Comparison of ENCODE assay signal across 19 cellular contexts in genomic region chr1:30788580-30789387, GRCh38. TPM values are rescaled to one million over a fixed set of nuclear protein-coding genes. Genes with fewer than 3 reads are reported as not detected.
DNase-seq lines count a peak whose midpoint lies in the region; ATAC-seq and TF ChIP-seq lines count a peak whose summit lies in the region.
"Had no signal": no experiment of that assay in that cellular context is flagged by ENCODE, and none has a peak within 500 bp of the region (broad histone marks: within the 10 kb centered on the region; RNA-seq: fewer than 3 reads in every experiment).

No MANE protein-coding gene starts in this region.

- H3K27me3 Mint-ChIP-seq in memory B cell: peaks cover 27% of the 10 kb centered on the region

- 83 to 92% (median 89%) methylated on average over 7 to 9 of the region's 9 CpGs for WGBS in spleen, 5 donors

- H3K36me3 ChIP-seq in spleen: no peaks in the 10 kb centered on the region
- H3K36me3 ChIP-seq: SJSA1, stomach, vagina had no signal

- ATAC-seq in memory B cell (ENCODE audit: low read depth) (no peak), GM18517 (IDR thresholded peaks at IDR 0.05; ENCODE audit: unreplicated experiment) (no peak)
- ATAC-seq: activated naive CD8-positive, alpha-beta T cell treated with anti-CD3 and anti-CD28 coated beads, Interleukin-2, amount 50 U/mL, for 24 hours; right cardiac atrium had no signal

- H3K4me3 Mint-ChIP-seq in memory B cell: no peak overlapping the region
- H3K4me3 Mint-ChIP-seq: activated naive CD8-positive, alpha-beta T cell treated with anti-CD3 and anti-CD28 coated beads, Interleukin-2, amount 50 U/mL, for 24 hours had no signal

- H3K27ac Mint-ChIP-seq in memory B cell: peak overlapping the region; percentile 98
- H3K27ac Mint-ChIP-seq: activated naive CD8-positive, alpha-beta T cell treated with anti-CD3 and anti-CD28 coated beads, Interleukin-2, amount 50 U/mL, for 24 hours had no signal

- no peaks in the 10 kb centered on the region for H3K9me3 ChIP-seq in spleen
- H3K9me3 ChIP-seq: SJSA1, stomach, vagina had no signal

- peaks cover 10% of the 10 kb centered on the region for H3K4me1 Mint-ChIP-seq in memory B cell

- peaks cover 0 to 50% (median 21%) of the 10 kb centered on the region in 6 donors for H3K4me1 ChIP-seq in spleen
- H3K4me1 ChIP-seq: stomach, vagina had no signal

- H3K36me3 Mint-ChIP-seq in memory B cell: peaks cover 2% of the 10 kb centered on the region

- TF ChIP-seq POLR2A in spleen (IDR thresholded peaks at IDR 0.05): no peak

- intact Hi-C loops in spleen (cut with DNase I; ENCODE audit: low total_unique reads): no loop called here

- no peak overlapping the region for H3K27ac ChIP-seq in spleen
- H3K27ac ChIP-seq: SJSA1, stomach, vagina had no signal

- DNase-seq in NCI-H2227 treated with DMSO at 0.1 percent for 48 hours (lab: John Stamatoyannopoulos, UW) (peak; percentile 8), cardiac fibroblast (ENCODE audit: low read depth in 2 of 2) (peak; percentile 28 to 31), memory B cell (ENCODE audit: low spot score in 2 of 2) (no peak), spleen (peak; percentile 64), SKM-1 (lab: John Stamatoyannopoulos, UW; ENCODE audit: unreplicated experiment) (no peak)
- no peak for DNase-seq in stimulated activated naive CD4-positive, alpha-beta T cell (lab: John Stamatoyannopoulos, UW)
- DNase-seq: activated naive CD8-positive, alpha-beta T cell treated with anti-CD3 and anti-CD28 coated beads, Interleukin-2, amount 50 U/mL, for 24 hours; central memory CD4-positive, alpha-beta T cell; effector CD8-positive, alpha-beta T cell; HCEC 1CT; KG1; NCI-H2081 treated with DMSO at 0.1 percent for 48 hours; NCI-H524 treated with DMSO at 0.1 percent for 48 hours; stomach; T1000 had no signal

- H3K4me3 ChIP-seq in cardiac fibroblast (replicated peaks in 1 of 2; ENCODE audit: low read depth in 2 of 2, low read length in 2 of 2) (no peak overlapping the region), spleen (no peak overlapping the region)
- H3K4me3 ChIP-seq: SJSA1, stomach, vagina had no signal

- H3K27me3 ChIP-seq in spleen (replicated peaks in 1 of 7): peaks cover 0 to 13% (median 0%) of the 10 kb centered on the region in 7 donors
- H3K27me3 ChIP-seq: SJSA1, vagina had no signal

- TF ChIP-seq CTCF in cardiac fibroblast (IDR thresholded peaks at IDR 0.05; ENCODE audit: low read depth, low read length): no peak
- no peak for TF ChIP-seq CTCF in spleen (IDR thresholded peaks at IDR 0.05 in 8 of 11, conservative IDR thresholded peaks at IDR 0.05 in 3 of 11)

- H3K9me3 Mint-ChIP-seq in memory B cell: no peaks in the 10 kb centered on the region
- H3K9me3 Mint-ChIP-seq: activated naive CD8-positive, alpha-beta T cell treated with anti-CD3 and anti-CD28 coated beads, Interleukin-2, amount 50 U/mL, for 24 hours had no signal

RNA-seq across cellular contexts. Expression of gene LAPTM5, which starts 31.2 kb away (rescaled TPM):
- total RNA-seq in spleen: 100 to 1,000 TPM; 473 to 747 (median 586) TPM
- 100 to 1,000 TPM; 419 to 691 (median 502) TPM for polyA plus RNA-seq in spleen
- total RNA-seq: SJSA1 had no signal

Comparison
In these comparisons a context has a peak if more than half of its experiments do, and no peak if none do; other contexts are left out.
1. DNase-seq: peak in NCI-H2227 treated with DMSO at 0.1 percent for 48 hours (single experiment), cardiac fibroblast (2 of 2) and spleen (single experiment); none in memory B cell (0 of 2), SKM-1 (single experiment) and stimulated activated naive CD4-positive, alpha-beta T cell (0 of 6).